In the genomic region with DNA sequence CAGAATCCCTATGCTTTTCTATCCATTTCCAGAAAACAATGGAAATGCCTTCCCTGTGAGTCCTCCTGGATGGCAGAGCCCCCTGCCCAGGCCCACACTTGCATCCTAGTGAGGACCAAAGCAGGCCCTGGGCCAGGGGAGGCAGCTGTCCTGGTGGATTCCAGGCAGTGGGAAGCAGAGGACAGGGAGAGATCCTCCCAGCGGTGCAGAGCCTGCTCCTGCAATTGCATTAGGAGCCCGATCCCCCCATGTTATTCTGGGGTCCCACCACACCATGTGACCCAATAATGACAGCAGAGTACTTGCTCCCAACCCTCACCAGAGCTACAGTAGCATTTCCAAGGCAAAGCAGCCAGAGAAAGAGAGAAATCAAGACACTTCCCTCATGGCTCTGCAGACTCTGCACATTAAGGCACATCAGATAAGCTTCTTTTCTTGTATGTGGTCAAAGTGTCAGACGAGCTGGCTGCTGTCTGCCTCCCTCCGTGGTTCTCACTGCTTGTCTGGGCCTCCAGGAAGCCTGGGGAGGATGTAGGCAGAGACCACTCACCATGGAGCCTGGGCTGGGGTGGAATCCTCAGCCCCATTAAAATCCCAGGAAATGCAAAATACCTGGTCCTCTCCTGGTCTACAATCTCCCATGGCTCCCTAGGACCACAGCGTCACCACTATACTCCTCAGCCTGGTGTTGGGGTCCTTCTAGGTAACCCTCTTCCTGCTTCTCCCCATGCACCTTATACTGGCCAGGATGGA, we compare ENCODE assay signal across 18 cellular contexts. TPM values are rescaled to one million over a fixed set of nuclear protein-coding genes. Genes with fewer than 3 reads are reported as not detected.
A peak's percentile ranks its signal among the peaks of the same experiment; 100 is the strongest.
DNase-seq lines count a peak whose midpoint lies in the region; ATAC-seq and TF ChIP-seq lines count a peak whose summit lies in the region.
"Had no signal": no experiment of that assay in that cellular context is flagged by ENCODE, and none has a peak within 500 bp of the region (broad histone marks: within the 10 kb centered on the region; RNA-seq: fewer than 3 reads in every experiment).

No MANE protein-coding gene starts in this region.

- H3K9me3 ChIP-seq in CD4-positive, alpha-beta T cell (ENCODE audit: control insufficient read depth, low read length) = no peaks in the 10 kb centered on the region
- no peaks in the 10 kb centered on the region for H3K9me3 ChIP-seq in PC-9 (ENCODE audit: insufficient read depth, low read depth)
- H3K9me3 ChIP-seq: BE2C, sigmoid colon had no signal

- H3K27me3 ChIP-seq in CD4-positive, alpha-beta T cell (ENCODE audit: control insufficient read depth, insufficient read depth, low read length) = no peaks in the 10 kb centered on the region
- no peaks in the 10 kb centered on the region for H3K27me3 ChIP-seq in PC-9 (ENCODE audit: insufficient read depth, low read depth)
- H3K27me3 ChIP-seq: BE2C, sigmoid colon had no signal

- H3K4me1 ChIP-seq in PC-9 (replicated peaks; ENCODE audit: insufficient read depth) = no peaks in the 10 kb centered on the region
- H3K4me1 ChIP-seq: BE2C, sigmoid colon had no signal

- peak overlapping the region; percentile 19 for H3K27ac Mint-ChIP-seq in CD4-positive, alpha-beta T cell
- no peak overlapping the region for H3K27ac Mint-ChIP-seq in glutamatergic neuron (ENCODE audit: unreplicated experiment)

- CTCF ChIA-PET in CD4-positive, alpha-beta T cell (lab: Charles Lee) = interaction anchor here (1.2 to 1.3 kb wide), 2 partner anchors 52 to 54 kb away, joined by 3 to 6 read pairs; no protein-coding TSS in a partner anchor
- CTCF ChIA-PET in PC-9 (lab: Charles Lee) = no interaction called here

- no peak overlapping the region for H3K4me2 ChIP-seq in PC-9

- no peak overlapping the region for H3K4me3 ChIP-seq in PC-9
- H3K4me3 ChIP-seq: sigmoid colon had no signal

- peak overlapping the region; percentile 6 for H3K4me3 Mint-ChIP-seq in CD4-positive, alpha-beta T cell
- H3K4me3 Mint-ChIP-seq in glutamatergic neuron (ENCODE audit: unreplicated experiment) = no peak overlapping the region

- no peak overlapping the region for H2AFZ ChIP-seq in PC-9

- ATAC-seq in CD4-positive, alpha-beta T cell (ENCODE audit: poor library complexity) = peak; percentile 54

- intact Hi-C loops in CD4-positive, alpha-beta T cell (cut with DNase I, micrococcal nuclease) = loop anchor here (1.0 to 5.0 kb wide), 2 partner anchors 16 to 37 kb away; no protein-coding TSS in a partner anchor
- intact Hi-C loops in PC-9 (cut with micrococcal nuclease; ENCODE audit: unreplicated experiment) = no loop called here

- H3F3A ChIP-seq in PC-9 (ENCODE audit: insufficient read depth, low read depth) = no peaks in the 10 kb centered on the region

- peak in 3 of 10 experiments; percentile 35 to 40 (median 39) for DNase-seq in CD4-positive, alpha-beta T cell
- DNase-seq in GDM1 (lab: John Stamatoyannopoulos, UW) = peak; percentile 38
- DNase-seq in activated CD8-positive, alpha-beta memory T cell treated with anti-CD3 and anti-CD28 coated beads, Interleukin-2, amount 50 U/mL, for 4 hours = peak; percentile 52
- DNase-seq in glutamatergic neuron = peak; percentile 3
- no peak for DNase-seq in stimulated activated CD4-positive, alpha-beta T cell treated with anti-CD3 and anti-CD28 coated beads, Interleukin-15, amount 100 ng/mL, for 24 hours
- no peak for DNase-seq in PC-9
- DNase-seq in mesenteric fat pad (ENCODE audit: low spot score) = no peak
- DNase-seq: activated CD4-positive, CD25-positive, alpha-beta regulatory T cell; BE2C; DMS53; mammary epithelial cell; MV-4-11; NCI-H2081 treated with DMSO at 0.1 percent for 48 hours; occipital lobe; sigmoid colon; stimulated activated CD4-positive, alpha-beta T cell treated with anti-CD3 and anti-CD28 coated beads, Interleukin-4, amount 100 ng/mL, for 4 hours had no signal

- H3K36me3 Mint-ChIP-seq in CD4-positive, alpha-beta T cell (ENCODE audit: low read depth) = no peaks in the 10 kb centered on the region
- no peaks in the 10 kb centered on the region for H3K36me3 Mint-ChIP-seq in glutamatergic neuron (ENCODE audit: unreplicated experiment)

- H3K27ac ChIP-seq in CD4-positive, alpha-beta T cell (ENCODE audit: low read depth, low read length) = no peak overlapping the region
- no peak overlapping the region for H3K27ac ChIP-seq in PC-9
- H3K27ac ChIP-seq: sigmoid colon had no signal

- no peaks in the 10 kb centered on the region for H4K20me1 ChIP-seq in PC-9 (ENCODE audit: insufficient read depth)

- no peaks in the 10 kb centered on the region for H3K9me3 Mint-ChIP-seq in CD4-positive, alpha-beta T cell
- H3K9me3 Mint-ChIP-seq in glutamatergic neuron (ENCODE audit: unreplicated experiment) = peaks cover 3% of the 10 kb centered on the region

- BruUV-seq in PC-9 (replicated peaks; lab: Mats Ljungman, UMichigan) = no TSS peak

- H3K9me2 ChIP-seq in PC-9 (ENCODE audit: insufficient read depth) = no peaks in the 10 kb centered on the region

- POLR2A ChIA-PET in CD4-positive, alpha-beta T cell (lab: Charles Lee) = interaction anchor here (0.7 to 1.5 kb wide), 4 partner anchors 13 to 54 kb away, joined by 3 to 4 read pairs (median 3); no protein-coding TSS in a partner anchor
- POLR2A ChIA-PET in PC-9 (lab: Charles Lee; ENCODE audit: unreplicated experiment) = no interaction called here

- H3K4me1 Mint-ChIP-seq in CD4-positive, alpha-beta T cell (ENCODE audit: low read depth) = peaks cover 93% of the 10 kb centered on the region
- no peaks in the 10 kb centered on the region for H3K4me1 Mint-ChIP-seq in glutamatergic neuron (ENCODE audit: low read depth, unreplicated experiment)

- H3K27me3 Mint-ChIP-seq in CD4-positive, alpha-beta T cell = no peaks in the 10 kb centered on the region
- peaks cover 16% of the 10 kb centered on the region for H3K27me3 Mint-ChIP-seq in glutamatergic neuron (ENCODE audit: unreplicated experiment)

- no peaks in the 10 kb centered on the region for H3K36me3 ChIP-seq in PC-9 (ENCODE audit: low read depth)
- H3K36me3 ChIP-seq: BE2C, sigmoid colon had no signal

- H3K79me2 ChIP-seq in PC-9 (ENCODE audit: low read depth) = no peaks in the 10 kb centered on the region

- no peak for TF ChIP-seq CTCF in CD4-positive, alpha-beta T cell (IDR thresholded peaks at IDR 0.05)
- no peak for TF ChIP-seq CTCF in glutamatergic neuron (IDR thresholded peaks at IDR 0.05; ENCODE audit: partially characterized antibody, unreplicated experiment)
- TF ChIP-seq CTCF in PC-9 (conservative IDR thresholded peaks at IDR 0.05) = no peak

RNA-seq across cellular contexts. Expression of a gene that starts 54.9 kb away (rescaled TPM):
- 100 to 1,000 TPM; 202 to 209 TPM for total RNA-seq in CD4-positive, alpha-beta T cell
- 0.15 TPM for total RNA-seq in glutamatergic neuron (ENCODE audit: unreplicated experiment)
- total RNA-seq in PC-9 (2021) = not detected in 2 replicates
- total RNA-seq in mesenteric fat pad = 3.4 TPM
- total RNA-seq: endothelial cell of umbilical vein, frontal cortex had no signal

Comparison
In these comparisons a context has a peak if more than half of its experiments do, and no peak if none do; other contexts are left out.
1. DNase-seq: peak in GDM1 (single experiment), activated CD8-positive, alpha-beta memory T cell treated with anti-CD3 and anti-CD28 coated beads, Interleukin-2, amount 50 U/mL, for 4 hours (single experiment) and glutamatergic neuron (single experiment); none in stimulated activated CD4-positive, alpha-beta T cell treated with anti-CD3 and anti-CD28 coated beads, Interleukin-15, amount 100 ng/mL, for 24 hours (single experiment), PC-9 (0 of 2) and mesenteric fat pad (single experiment).
2. RNA of a gene that starts 54.9 kb away (total RNA-seq): 202 to 209 TPM in CD4-positive, alpha-beta T cell; 3.4 TPM in mesenteric fat pad (single experiment), 0.15 TPM in glutamatergic neuron (single experiment) and not detected in PC-9; every median in the first group is over 10 times any median in the second.